ENCODE assay signal across 12 cellular contexts in genomic region chr7:2109251-2109935, GRCh38.
DNase-seq lines count a peak whose midpoint lies in the region; ATAC-seq and TF ChIP-seq lines count a peak whose summit lies in the region.
"Had no signal": no experiment of that assay in that cellular context is flagged by ENCODE, and none has a peak within 500 bp of the region (broad histone marks: within the 10 kb centered on the region; RNA-seq: fewer than 3 reads in every experiment).

No MANE protein-coding gene starts in this region.

- H3K9me3 Mint-ChIP-seq in brain, result peaks cover 0 to 5% (median 0%) of the 10 kb centered on the region in 5 experiments
- H3K9me3 Mint-ChIP-seq in nephron, result no peaks in the 10 kb centered on the region
- H3K9me3 Mint-ChIP-seq: CD4-positive, alpha-beta T cell had no signal

- peaks cover 93% of the 10 kb centered on the region for H3K4me1 Mint-ChIP-seq in brain
- H3K4me1 Mint-ChIP-seq in nephron, result peaks cover 76% of the 10 kb centered on the region

- H3K27me3 Mint-ChIP-seq in brain (no peaks in the 10 kb centered on the region), nephron (ENCODE audit: low read depth) (peaks cover 8% of the 10 kb centered on the region)
- H3K27me3 Mint-ChIP-seq: CD4-positive, alpha-beta T cell had no signal

- ATAC-seq in left colon, result no peak

- TF ChIP-seq CTCF in brain (conservative IDR thresholded peaks at IDR 0.05) (peak in 1 of 2 experiments; percentile 8), nephron (IDR thresholded peaks at IDR 0.05; ENCODE audit: unreplicated experiment in 3 of 3) (peak in 1 of 3 experiments; percentile 2), GM10266 (IDR thresholded peaks at IDR 0.05; ENCODE audit: control insufficient read depth, insufficient read depth, low read depth, missing control alignments) (no peak)

- H3K27ac Mint-ChIP-seq in brain (peak overlapping the region; percentile 70 to 97 (median 84)), nephron (peak overlapping the region; percentile 39 to 87 (median 87))
- H3K27ac Mint-ChIP-seq: activated CD8-positive, alpha-beta T cell treated with anti-CD3 and anti-CD28 coated beads, Interleukin-2, amount 10 ng/mL, durations not matched to agents 7 days and 5 days; CD4-positive, alpha-beta T cell had no signal

- H3K4me3 Mint-ChIP-seq in brain (peak overlapping the region in 4 of 5 experiments; percentile 19 to 61 (median 54)), nephron (no peak overlapping the region)
- H3K4me3 Mint-ChIP-seq: activated CD8-positive, alpha-beta T cell treated with anti-CD3 and anti-CD28 coated beads, Interleukin-2, amount 10 ng/mL, durations not matched to agents 7 days and 5 days; CD4-positive, alpha-beta T cell had no signal

- H3K36me3 Mint-ChIP-seq in brain (peaks cover 10% of the 10 kb centered on the region), nephron (ENCODE audit: low read depth) (peaks cover 28% of the 10 kb centered on the region)

- intact Hi-C loops in left colon (cut with DNase I, micrococcal nuclease), result no loop called here

- DNase-seq in COLO668 (lab: John Stamatoyannopoulos, UW; ENCODE audit: unreplicated experiment) (peak; percentile 40), MV-4-11 (lab: John Stamatoyannopoulos, UW) (peak; percentile 35), left colon (no peak), GM10266 (ENCODE audit: extremely low spot score) (no peak), dedifferentiated amniotic fluid mesenchymal stem cell (ENCODE audit: extremely low spot score) (no peak), epidermal melanocyte (ENCODE audit: insufficient read length, low spot score) (no peak)
- DNase-seq: RPMI8226, T-helper 9 cell had no signal

Comparison
In these comparisons a context has a peak if more than half of its experiments do, and no peak if none do; other contexts are left out.
1. DNase-seq: peak in COLO668 (single experiment) and MV-4-11 (single experiment); none in left colon (0 of 2), GM10266 (single experiment), dedifferentiated amniotic fluid mesenchymal stem cell (single experiment) and epidermal melanocyte (single experiment).
2. H3K4me3 Mint-ChIP-seq: peak in brain (4 of 5); none in nephron (0 of 3).